ENCODE assay signal across 8 cellular contexts in genomic region chr11:104917259-104918112, GRCh38. TPM values are rescaled to one million over a fixed set of nuclear protein-coding genes. Genes with fewer than 3 reads are reported as not detected.
DNase-seq lines count a peak whose midpoint lies in the region; ATAC-seq, FAIRE-seq and TF ChIP-seq lines count a peak whose summit lies in the region.

No MANE protein-coding gene starts in this region.

- ATAC-seq in HG02938 (IDR thresholded peaks at IDR 0.05; ENCODE audit: unreplicated experiment), result peak; percentile 42

- intact Hi-C loops in ovary (cut with DNase I), result no loop called here

- TF ChIP-seq CTCF in bronchial epithelial cell (IDR thresholded peaks at IDR 0.05; ENCODE audit: insufficient read depth, low read length, severe bottlenecking) (no peak), ovary (IDR thresholded peaks at IDR 0.05) (no peak)

- H3K27ac ChIP-seq in ovary, result peak overlapping the region in 1 of 2 donors; percentile 77
- no peak overlapping the region for H3K27ac ChIP-seq in SJCRH30

- no peak for FAIRE-seq in bronchial epithelial cell (lab: Jason Lieb, UNC)

- H3K36me3 ChIP-seq in bronchial epithelial cell (ENCODE audit: control insufficient read depth, insufficient read depth, low read length) (no peaks in the 10 kb centered on the region), ovary (no peaks in the 10 kb centered on the region), SJCRH30 (no peaks in the 10 kb centered on the region)

- TF ChIP-seq POLR2A in ovary (IDR thresholded peaks at IDR 0.05), result no peak

- H3K4me1 ChIP-seq in ovary (ENCODE audit: insufficient read depth) (peaks cover 1% of the 10 kb centered on the region), SJCRH30 (no peaks in the 10 kb centered on the region)

- H3K27me3 ChIP-seq in bronchial epithelial cell (ENCODE audit: control insufficient read depth, insufficient read depth, low read length) (no peaks in the 10 kb centered on the region), ovary (no peaks in the 10 kb centered on the region), SJCRH30 (no peaks in the 10 kb centered on the region)

- no peak for TF ChIP-seq EP300 in ovary (IDR thresholded peaks at IDR 0.05)

- H3K4me3 ChIP-seq in GM08714 (ENCODE audit: low read length), result peak overlapping the region; percentile 49; the same call in 1 of the 2 replicates
- peak overlapping the region; percentile 15 for H3K4me3 ChIP-seq in bronchial epithelial cell (ENCODE audit: low read depth, low read length)
- H3K4me3 ChIP-seq in ovary, result peak overlapping the region; percentile 33
- no peak overlapping the region for H3K4me3 ChIP-seq in SJCRH30

- WGBS in ovary, 3 donors, result 6 to 12% (median 7%) methylated on average over 4 of the region's 4 CpGs

- H3K9me3 ChIP-seq in ovary (no peaks in the 10 kb centered on the region), SJCRH30 (replicated peaks) (no peaks in the 10 kb centered on the region)

- DNase-seq in bronchial epithelial cell (ENCODE audit: low read depth) (no peak), ovary (no peak), SJCRH30 (no peak), amygdala (lab: John Stamatoyannopoulos, UW) (no peak), Ammon's horn (ENCODE audit: low spot score) (no peak), SKM-1 treated with dmso at 0.1 percent for 144 hours (lab: John Stamatoyannopoulos, UW; ENCODE audit: unreplicated experiment) (no peak)

RNA-seq across cellular contexts. Expression of gene CASP12, which starts 19.2 kb away (rescaled TPM):
- not detected in 2 replicates for total RNA-seq in bronchial epithelial cell
- 10 to 100 TPM in 1 of 7 donors, 1 to 10 TPM in 6; 2.0 to 12.0 (median 3.2) TPM for total RNA-seq in ovary
- polyA plus RNA-seq in ovary, result 10 to 100 TPM in 1 of 2 donors, 1 to 10 TPM in 1; 3.3 to 10.8 TPM
- not detected in 2 replicates for total RNA-seq in SJCRH30 (2014; rRNA removed; shearing (Covaris generic))

RNA-seq across cellular contexts. Expression of gene CASP4, which starts 50.9 kb away (rescaled TPM):
- 172 and 250 TPM in 2 replicates for total RNA-seq in bronchial epithelial cell
- total RNA-seq in ovary, result 10 to 100 TPM; 37.8 to 76.1 (median 49.1) TPM
- 100 to 1,000 TPM in 1 of 2 donors, 10 to 100 TPM in 1; 52.3 to 105 TPM for polyA plus RNA-seq in ovary
- total RNA-seq in SJCRH30 (2014; rRNA removed; shearing (Covaris generic)), result 0.48 and 1.0 TPM in 2 replicates

Comparison
In these comparisons a context has a peak if more than half of its experiments do, and no peak if none do; other contexts are left out.
1. RNA of gene CASP4, which starts 50.9 kb away (total RNA-seq): 172 to 250 TPM in bronchial epithelial cell and 37.8 to 76.1 TPM in ovary; 0.48 to 1.0 TPM in SJCRH30; every median in the first group is over 10 times any median in the second.